In genomic region chr2:47054867-47055266, GRCh38 we compare ENCODE assay signal across 1 cellular context.
TF ChIP-seq lines count a peak whose summit lies in the region.

No MANE protein-coding gene starts in this region.

TF ChIP-seq in SK-N-SH treated with all-trans-retinoic acid at 6 μM for 48 hours, 23 proteins besides CTCF, POLR2A, EP300 and RAD21 (continued from another document):
- TF ChIP-seq, protein P1, sequence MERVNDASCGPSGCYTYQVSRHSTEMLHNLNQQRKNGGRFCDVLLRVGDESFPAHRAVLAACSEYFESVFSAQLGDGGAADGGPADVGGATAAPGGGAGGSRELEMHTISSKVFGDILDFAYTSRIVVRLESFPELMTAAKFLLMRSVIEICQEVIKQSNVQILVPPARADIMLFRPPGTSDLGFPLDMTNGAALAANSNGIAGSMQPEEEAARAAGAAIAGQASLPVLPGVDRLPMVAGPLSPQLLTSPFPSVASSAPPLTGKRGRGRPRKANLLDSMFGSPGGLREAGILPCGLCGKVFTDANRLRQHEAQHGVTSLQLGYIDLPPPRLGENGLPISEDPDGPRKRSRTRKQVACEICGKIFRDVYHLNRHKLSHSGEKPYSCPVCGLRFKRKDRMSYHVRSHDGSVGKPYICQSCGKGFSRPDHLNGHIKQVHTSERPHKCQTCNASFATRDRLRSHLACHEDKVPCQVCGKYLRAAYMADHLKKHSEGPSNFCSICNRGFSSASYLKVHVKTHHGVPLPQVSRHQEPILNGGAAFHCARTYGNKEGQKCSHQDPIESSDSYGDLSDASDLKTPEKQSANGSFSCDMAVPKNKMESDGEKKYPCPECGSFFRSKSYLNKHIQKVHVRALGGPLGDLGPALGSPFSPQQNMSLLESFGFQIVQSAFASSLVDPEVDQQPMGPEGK (CRISPR knock-in tag; IDR thresholded peaks at IDR 0.05; ENCODE audit: borderline replicate concordance), result no peak
- TF ChIP-seq ZFP3 (CRISPR knock-in tag; IDR thresholded peaks at IDR 0.05), result no peak
